In the genomic region with DNA sequence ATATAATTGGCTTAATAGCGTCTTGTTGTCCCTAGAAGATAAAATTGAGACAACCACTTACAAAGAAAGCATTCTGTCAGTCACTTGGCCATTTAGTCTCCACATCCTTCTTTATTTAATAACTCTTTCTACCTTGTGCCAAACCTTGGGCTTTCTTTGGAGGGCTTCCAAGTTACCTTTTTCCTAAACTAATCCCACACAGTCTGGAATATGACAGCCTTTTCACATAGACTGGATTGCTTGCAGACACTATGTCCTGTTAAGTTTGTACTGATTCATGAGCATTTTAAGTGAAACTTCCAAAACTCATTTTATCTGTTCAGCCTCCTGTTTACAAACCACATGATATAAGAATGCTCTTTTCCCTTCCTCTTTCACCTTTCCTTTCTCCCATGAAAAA, we compare ENCODE assay signal across 22 cellular contexts.
"Had no signal": no experiment of that assay in that cellular context is flagged by ENCODE, and none has a peak within 500 bp of the region (broad histone marks: within the 10 kb centered on the region; RNA-seq: fewer than 3 reads in every experiment).

No MANE protein-coding gene starts in this region.

- H3K4me3 ChIP-seq: SJSA1, SK-N-MC had no signal

- DNase-seq: IMR-90, Kasumi-1, KG1, MV-4-11, NCI-H1048, NCI-H1417, NCI-H1436 treated with DMSO at 0.1 percent for 48 hours, NCI-H1694, NCI-H187 treated with DMSO at 0.1 percent for 48 hours, NCI-H2029 treated with DMSO at 0.1 percent for 48 hours, NCI-H2171 treated with DMSO at 0.1 percent for 48 hours, NCI-H345, NCI-H446 treated with DMSO at 0.1 percent for 48 hours, NCI-H510A treated with DMSO at 0.1 percent for 48 hours, NCI-H526, Right ventricle myocardium superior, RPMI8226, SIG-M5 had no signal

- FAIRE-seq: HepG2, RCC 7860 had no signal

- H3K27me3 ChIP-seq: SJSA1 had no signal

- H3K27ac ChIP-seq: SJSA1, SK-N-MC had no signal

- H3K4me1 ChIP-seq: SJSA1 had no signal

- ATAC-seq: HepG2 had no signal

- H3K36me3 ChIP-seq: SJSA1 had no signal

- H3K9me3 ChIP-seq: SJSA1 had no signal
